In the genomic region with DNA sequence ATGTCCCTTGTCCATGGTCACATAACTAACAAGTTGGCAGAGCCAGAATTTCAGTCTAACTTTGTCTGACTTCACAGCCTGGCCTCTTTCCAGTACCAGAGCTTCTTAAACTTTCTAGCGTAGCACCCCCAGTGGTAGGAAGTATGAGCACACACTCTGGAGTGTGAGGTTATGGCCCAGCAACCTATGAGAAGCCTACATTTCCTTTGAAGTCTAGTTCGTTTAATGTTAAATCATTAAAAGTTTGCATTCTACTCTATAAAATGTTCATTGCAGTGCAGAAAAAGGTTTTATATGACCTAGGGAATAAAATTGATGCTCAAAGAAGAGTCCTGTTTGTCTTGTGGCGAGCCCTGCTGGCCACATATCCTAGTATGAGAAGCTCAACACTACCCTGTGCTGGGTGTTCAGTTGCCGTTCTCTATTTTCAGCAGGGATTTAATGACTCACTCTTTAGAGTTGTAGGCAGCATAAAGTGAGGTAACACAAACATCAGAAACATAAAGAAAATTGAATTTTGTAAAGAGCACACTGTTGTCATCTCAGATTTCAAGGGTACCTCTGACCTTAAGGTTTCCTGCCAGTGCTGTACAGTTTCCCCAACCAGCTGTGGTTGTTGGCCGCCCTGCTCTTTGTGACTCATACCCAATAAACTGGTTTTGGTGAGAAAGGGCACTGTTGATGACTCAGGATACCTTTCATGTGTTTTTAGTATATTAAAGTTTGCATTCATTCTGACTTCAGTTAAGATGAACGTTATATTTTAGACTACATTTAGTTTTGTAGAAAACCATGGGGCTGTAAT, we compare ENCODE assay signal across 7 cellular contexts. TPM values are rescaled to one million over a fixed set of nuclear protein-coding genes. Genes with fewer than 3 reads are reported as not detected.
DNase-seq lines count a peak whose midpoint lies in the region; ATAC-seq, FAIRE-seq and TF ChIP-seq lines count a peak whose summit lies in the region.

No MANE protein-coding gene starts in this region.

- H3K27me3 Mint-ChIP-seq in WTC11 (ENCODE audit: low read depth) = no peaks in the 10 kb centered on the region

- peaks cover 61% of the 10 kb centered on the region for H3K36me3 Mint-ChIP-seq in WTC11

- peaks cover 4% of the 10 kb centered on the region; the same call in 1 of the 2 replicates for H3K9me3 Mint-ChIP-seq in WTC11

- CTCF ChIA-PET in WTC11 (lab: Charles Lee) = interaction anchor here (0.6 to 2.3 kb wide), 31 partner anchors 9 to 1068 kb away, joined by 3 to 27 read pairs (median 4); partner anchors contain the start of genes CARTPT and MCCC2

- no peaks in the 10 kb centered on the region for H3K4me1 Mint-ChIP-seq in WTC11

- H3K27me3 ChIP-seq in bronchial epithelial cell (ENCODE audit: control insufficient read depth, insufficient read depth, low read length) (no peaks in the 10 kb centered on the region), liver (ENCODE audit: control insufficient read depth in 4 of 4, insufficient read depth in 4 of 4, low read length in 3 of 4) (no peaks in the 10 kb centered on the region)

- 76% methylated on average over 6 of the region's 6 CpGs for WGBS in liver

- H3K27ac ChIP-seq in liver (ENCODE audit: low read depth in 1 of 2, low read length in 2 of 2) = no peak overlapping the region

- no peak overlapping the region for H3K9ac ChIP-seq in liver (ENCODE audit: low read depth in 1 of 2, low read length in 2 of 2)

- peak; percentile 57 to 76 for TF ChIP-seq RAD21 in liver (IDR thresholded peaks at IDR 0.05)

- no peak overlapping the region for H3K27ac Mint-ChIP-seq in WTC11

- POLR2A ChIA-PET in WTC11 (lab: Charles Lee) = interaction anchor here (0.8 kb wide), 1 partner anchor 14 kb away, joined by 3 read pairs; the partner anchor contains the start of gene MCCC2

- no peak overlapping the region for H3K4me3 ChIP-seq in bronchial epithelial cell (ENCODE audit: low read depth, low read length)
- H3K4me3 ChIP-seq in liver (ENCODE audit: low read depth in 1 of 3, low read length in 3 of 3) = no peak overlapping the region

- TF ChIP-seq POLR2A in H54 (IDR thresholded peaks at IDR 0.05; ENCODE audit: low read depth, low read length) = no peak

- ATAC-seq in WTC11 = peak; percentile 99

- peak; percentile 94 for FAIRE-seq in H54 (lab: Jason Lieb, UNC)
- no peak for FAIRE-seq in bronchial epithelial cell (lab: Jason Lieb, UNC)

- no peaks in the 10 kb centered on the region for H3K4me1 ChIP-seq in liver (ENCODE audit: control insufficient read depth in 4 of 4, insufficient read depth in 4 of 4, low read length in 3 of 4)

- H3K9me3 ChIP-seq in liver (ENCODE audit: control insufficient read depth in 4 of 4, low read length in 3 of 4) = no peaks in the 10 kb centered on the region

- peak; percentile 56 for DNase-seq in H54 (ENCODE audit: insufficient read length, low spot score)
- peak; percentile 99 for DNase-seq in LHCN-M2 (ENCODE audit: low read depth)
- peak; percentile 32 for DNase-seq in WTC11 (ENCODE audit: low spot score)
- peak; percentile 97 for DNase-seq in bronchial epithelial cell (ENCODE audit: low read depth)
- DNase-seq in stimulated activated CD8-positive, alpha-beta memory T cell treated with anti-CD3 and anti-CD28 coated beads, Interleukin-15, amount 100 ng/mL, for 24 hours (ENCODE audit: low read depth) = peak; percentile 18

- no peak overlapping the region for H3K4me3 Mint-ChIP-seq in WTC11

- H3K36me3 ChIP-seq in bronchial epithelial cell (ENCODE audit: control insufficient read depth, insufficient read depth, low read length) = peaks cover 3% of the 10 kb centered on the region
- peaks cover 8 to 51% (median 34%) of the 10 kb centered on the region in 4 donors for H3K36me3 ChIP-seq in liver (ENCODE audit: control insufficient read depth in 4 of 4, insufficient read depth in 3 of 4, low read depth in 1 of 4, low read length in 3 of 4)

- TF ChIP-seq CTCF in GM12873 (IDR thresholded peaks at IDR 0.05; ENCODE audit: insufficient read depth, low read depth, low read length, missing control alignments) (peak; percentile 84), WTC11 (IDR thresholded peaks at IDR 0.05) (peak; percentile 57), bronchial epithelial cell (IDR thresholded peaks at IDR 0.05; ENCODE audit: insufficient read depth, low read length, severe bottlenecking) (peak; percentile 72), liver (IDR thresholded peaks at IDR 0.05; ENCODE audit: low read depth, low read length, missing input control) (peak; percentile 46)

TF ChIP-seq in WTC11, 78 proteins besides CTCF, POLR2A, EP300 and RAD21:
- TF ChIP-seq RORB (CRISPR knock-in tag; IDR thresholded peaks at IDR 0.05) = no peak
- no peak for TF ChIP-seq SP1 (CRISPR knock-in tag; conservative IDR thresholded peaks at IDR 0.05)
- TF ChIP-seq, protein P1, sequence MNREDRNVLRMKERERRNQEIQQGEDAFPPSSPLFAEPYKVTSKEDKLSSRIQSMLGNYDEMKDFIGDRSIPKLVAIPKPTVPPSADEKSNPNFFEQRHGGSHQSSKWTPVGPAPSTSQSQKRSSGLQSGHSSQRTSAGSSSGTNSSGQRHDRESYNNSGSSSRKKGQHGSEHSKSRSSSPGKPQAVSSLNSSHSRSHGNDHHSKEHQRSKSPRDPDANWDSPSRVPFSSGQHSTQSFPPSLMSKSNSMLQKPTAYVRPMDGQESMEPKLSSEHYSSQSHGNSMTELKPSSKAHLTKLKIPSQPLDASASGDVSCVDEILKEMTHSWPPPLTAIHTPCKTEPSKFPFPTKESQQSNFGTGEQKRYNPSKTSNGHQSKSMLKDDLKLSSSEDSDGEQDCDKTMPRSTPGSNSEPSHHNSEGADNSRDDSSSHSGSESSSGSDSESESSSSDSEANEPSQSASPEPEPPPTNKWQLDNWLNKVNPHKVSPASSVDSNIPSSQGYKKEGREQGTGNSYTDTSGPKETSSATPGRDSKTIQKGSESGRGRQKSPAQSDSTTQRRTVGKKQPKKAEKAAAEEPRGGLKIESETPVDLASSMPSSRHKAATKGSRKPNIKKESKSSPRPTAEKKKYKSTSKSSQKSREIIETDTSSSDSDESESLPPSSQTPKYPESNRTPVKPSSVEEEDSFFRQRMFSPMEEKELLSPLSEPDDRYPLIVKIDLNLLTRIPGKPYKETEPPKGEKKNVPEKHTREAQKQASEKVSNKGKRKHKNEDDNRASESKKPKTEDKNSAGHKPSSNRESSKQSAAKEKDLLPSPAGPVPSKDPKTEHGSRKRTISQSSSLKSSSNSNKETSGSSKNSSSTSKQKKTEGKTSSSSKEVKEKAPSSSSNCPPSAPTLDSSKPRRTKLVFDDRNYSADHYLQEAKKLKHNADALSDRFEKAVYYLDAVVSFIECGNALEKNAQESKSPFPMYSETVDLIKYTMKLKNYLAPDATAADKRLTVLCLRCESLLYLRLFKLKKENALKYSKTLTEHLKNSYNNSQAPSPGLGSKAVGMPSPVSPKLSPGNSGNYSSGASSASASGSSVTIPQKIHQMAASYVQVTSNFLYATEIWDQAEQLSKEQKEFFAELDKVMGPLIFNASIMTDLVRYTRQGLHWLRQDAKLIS (CRISPR knock-in tag; IDR thresholded peaks at IDR 0.05; ENCODE audit: borderline replicate concordance) = no peak
- TF ChIP-seq ATF1 (CRISPR knock-in tag; IDR thresholded peaks at IDR 0.05) = no peak
- TF ChIP-seq ZNF416 (CRISPR knock-in tag; IDR thresholded peaks at IDR 0.05) = no peak
- no peak for TF ChIP-seq ATF3 (CRISPR knock-in tag; conservative IDR thresholded peaks at IDR 0.05)
- TF ChIP-seq ZNF232 (CRISPR knock-in tag; IDR thresholded peaks at IDR 0.05) = no peak
TF ChIP-seq in WTC11: peak in this region for 0.

TF ChIP-seq in liver, 16 proteins besides CTCF, POLR2A, EP300 and RAD21:
- TF ChIP-seq YY1 (IDR thresholded peaks at IDR 0.05) = no peak
- TF ChIP-seq ATF3 (IDR thresholded peaks at IDR 0.05) = peak; percentile 24
- peak in 1 of 2 donors; percentile 29 for TF ChIP-seq RXRA (IDR thresholded peaks at IDR 0.05)
- TF ChIP-seq HNF4A (conservative IDR thresholded peaks at IDR 0.05) = peak in 1 of 2 donors; percentile 26

RNA-seq across cellular contexts. Expression of gene MCCC2, which starts 14.3 kb away (rescaled TPM):
- total RNA-seq in LHCN-M2 (2014; rRNA removed) (28.1 and 30.4 TPM in 2 replicates), WTC11 (2021) (65.0 to 65.9 TPM (median 65.4 TPM) in 3 replicates), bronchial epithelial cell (19.3 and 21.3 TPM in 2 replicates), liver (10 to 100 TPM; 28.0 to 75.8 TPM)
- 12.9 TPM for polyA plus RNA-seq in LHCN-M2 (2012)
- 10 to 100 TPM; 47.9 to 82.4 TPM for polyA plus RNA-seq in liver

Comparison
In these comparisons a context has a peak if more than half of its experiments do, and no peak if none do; other contexts are left out.
1. DNase-seq: peak in every context shown above with its lines; median percentile 99 in LHCN-M2; 97 in bronchial epithelial cell; 56 in H54; 32 in WTC11; 18 in stimulated activated CD8-positive, alpha-beta memory T cell treated with anti-CD3 and anti-CD28 coated beads, Interleukin-15, amount 100 ng/mL, for 24 hours.